18 cellular contexts compared by ENCODE assay signal in genomic region chr1:235017191-235017590, GRCh38.
DNase-seq lines count a peak whose midpoint lies in the region; ATAC-seq and TF ChIP-seq lines count a peak whose summit lies in the region.
"Had no signal": no experiment of that assay in that cellular context is flagged by ENCODE, and none has a peak within 500 bp of the region (broad histone marks: within the 10 kb centered on the region; RNA-seq: fewer than 3 reads in every experiment).

No MANE protein-coding gene starts in this region.

- H3K27me3 ChIP-seq in neuronal stem cell (ENCODE audit: control insufficient read depth in 3 of 3, insufficient read depth in 3 of 3, low read depth in 1 of 3, low read length in 3 of 3), result no peaks in the 10 kb centered on the region
- H3K27me3 ChIP-seq: sigmoid colon, SJSA1 had no signal

- no peak overlapping the region for H3K18ac ChIP-seq in neuronal stem cell (ENCODE audit: low read length)

- intact Hi-C loops in natural killer cell (cut with micrococcal nuclease) (no loop called here), activated B cell treated with CpG ODN at 0.5 μM for 24 hours (cut with micrococcal nuclease) (loop anchor here (2.0 kb wide), 1 partner anchor 18 kb away; no protein-coding TSS in a partner anchor)

- peaks cover 6% of the 10 kb centered on the region for H3K9me3 Mint-ChIP-seq in natural killer cell treated with Interleukin-12 subunit alpha and Interleukin-12 subunit beta and Interleukin-15 and Interleukin-18, amount 100 ng/mL, for 72 hours
- H3K9me3 Mint-ChIP-seq in natural killer cell (peaks cover 2 to 3% of the 10 kb centered on the region in 2 donors), activated B cell treated with CpG ODN at 0.5 μM for 24 hours (no peaks in the 10 kb centered on the region)

- no peak overlapping the region for H2BK15ac ChIP-seq in neuronal stem cell (ENCODE audit: low read length)

- peaks cover 75 to 77% of the 10 kb centered on the region in 2 donors for H3K4me1 Mint-ChIP-seq in natural killer cell treated with Interleukin-12 subunit alpha and Interleukin-12 subunit beta and Interleukin-15 and Interleukin-18, amount 100 ng/mL, for 72 hours (ENCODE audit: low read depth in 2 of 2)
- H3K4me1 Mint-ChIP-seq in natural killer cell (peaks cover 20 to 35% of the 10 kb centered on the region in 2 donors), activated B cell treated with CpG ODN at 0.5 μM for 24 hours (peaks cover 74% of the 10 kb centered on the region)

- no peak overlapping the region for H3K14ac ChIP-seq in neuronal stem cell (ENCODE audit: low read length)

- no peaks in the 10 kb centered on the region for H3K27me3 Mint-ChIP-seq in natural killer cell treated with Interleukin-12 subunit alpha and Interleukin-12 subunit beta and Interleukin-15 and Interleukin-18, amount 100 ng/mL, for 72 hours
- H3K27me3 Mint-ChIP-seq in natural killer cell (ENCODE audit: low read depth in 2 of 2) (no peaks in the 10 kb centered on the region), activated B cell treated with CpG ODN at 0.5 μM for 24 hours (no peaks in the 10 kb centered on the region)
- H3K27me3 Mint-ChIP-seq: activated naive CD8-positive, alpha-beta T cell had no signal

- H3K4ac ChIP-seq in neuronal stem cell (ENCODE audit: low read length), result no peak overlapping the region

- H3K4me1 ChIP-seq in neuronal stem cell (ENCODE audit: control insufficient read depth in 2 of 2, insufficient read depth in 1 of 2, low read depth in 1 of 2, low read length in 2 of 2), result peaks cover 2 to 15% of the 10 kb centered on the region in 2 donors

- TF ChIP-seq CTCF in natural killer cell (IDR thresholded peaks at IDR 0.05) (no peak), activated B cell treated with CpG ODN at 0.5 μM for 24 hours (IDR thresholded peaks at IDR 0.05) (no peak)

- H3K79me1 ChIP-seq in neuronal stem cell (ENCODE audit: low read depth, low read length), result no peaks in the 10 kb centered on the region

- no peak overlapping the region for H2AK5ac ChIP-seq in neuronal stem cell (ENCODE audit: low read depth, low read length)

- no peak overlapping the region for H2BK5ac ChIP-seq in neuronal stem cell (ENCODE audit: low read length)

- DNase-seq in natural killer cell treated with Interleukin-12 subunit alpha and Interleukin-12 subunit beta and Interleukin-15 and Interleukin-18, amount 100 ng/mL, for 72 hours (ENCODE audit: low spot score), result no peak
- no peak for DNase-seq in natural killer cell
- no peak for DNase-seq in activated B cell treated with CpG ODN at 0.5 μM for 24 hours
- DNase-seq in epithelial cell of prostate (ENCODE audit: low read depth, low spot score), result no peak
- no peak for DNase-seq in RKO (ENCODE audit: low spot score)
- DNase-seq in NCI-H1092 treated with DMSO at 0.1 percent for 48 hours (lab: John Stamatoyannopoulos, UW), result no peak
- no peak for DNase-seq in neuronal stem cell (ENCODE audit: low spot score)
- DNase-seq: activated CD4-positive, CD25-positive, alpha-beta regulatory T cell; NCI-H1092; NCI-H524 treated with DMSO at 0.1 percent for 48 hours; stimulated activated CD4-positive, alpha-beta T cell treated with anti-CD3 and anti-CD28 coated beads, Interleukin-2, amount 100 ng/mL, for 24 hours had no signal

- no peak overlapping the region for H3K4me2 ChIP-seq in neuronal stem cell (ENCODE audit: insufficient read depth, low read length, poor library complexity, severe bottlenecking)

- H3K4me3 ChIP-seq in neuronal stem cell (ENCODE audit: low read length in 2 of 2), result no peak overlapping the region
- H3K4me3 ChIP-seq: sigmoid colon, SJSA1 had no signal

- no peak overlapping the region for H2BK120ac ChIP-seq in neuronal stem cell (ENCODE audit: low read depth, low read length)

- no CpG with 5 or more reads among the region's 4 CpGs for WGBS in neuronal stem cell (ENCODE audit: extremely low coverage in 2 of 2, insufficient read length in 2 of 2, insufficient replicate concordance in 1 of 2), 2 donors

- no peak overlapping the region for H3K9ac ChIP-seq in neuronal stem cell (ENCODE audit: low read depth, low read length, poor library complexity)
- H3K9ac ChIP-seq: parathyroid adenoma had no signal

- H4K8ac ChIP-seq in neuronal stem cell (ENCODE audit: low read depth, low read length), result no peak overlapping the region

- POLR2A ChIA-PET in activated B cell treated with CpG ODN at 0.5 μM for 24 hours (lab: Charles Lee), result interaction anchor here (1.0 to 5.2 kb wide), 6 partner anchors 7 to 66 kb away, joined by 3 to 115 read pairs (median 16); no protein-coding TSS in a partner anchor

- H3K27ac ChIP-seq in epithelial cell of prostate, result peak overlapping the region; percentile 89
- no peak overlapping the region for H3K27ac ChIP-seq in neuronal stem cell (replicated peaks; ENCODE audit: low read length)
- H3K27ac ChIP-seq: parathyroid adenoma had no signal

- peaks cover 15% of the 10 kb centered on the region for H3K36me3 Mint-ChIP-seq in natural killer cell treated with Interleukin-12 subunit alpha and Interleukin-12 subunit beta and Interleukin-15 and Interleukin-18, amount 100 ng/mL, for 72 hours
- H3K36me3 Mint-ChIP-seq in natural killer cell (peaks cover 10% of the 10 kb centered on the region), activated B cell treated with CpG ODN at 0.5 μM for 24 hours (ENCODE audit: low read depth) (no peaks in the 10 kb centered on the region)

- peak overlapping the region; percentile 33 for H3K4me3 Mint-ChIP-seq in natural killer cell treated with Interleukin-12 subunit alpha and Interleukin-12 subunit beta and Interleukin-15 and Interleukin-18, amount 100 ng/mL, for 72 hours
- H3K4me3 Mint-ChIP-seq in natural killer cell (no peak overlapping the region), activated B cell treated with CpG ODN at 0.5 μM for 24 hours (no peak overlapping the region)
- H3K4me3 Mint-ChIP-seq: activated naive CD8-positive, alpha-beta T cell; T-helper 2 cell treated with Interferon-gamma antibody and Interleukin-4, amounts not matched to agents 5 μg/mL and 100 μg/mL, for 36 hours had no signal

- H4K91ac ChIP-seq in neuronal stem cell (ENCODE audit: low read depth, low read length, poor library complexity), result no peak overlapping the region

- H2AFZ ChIP-seq in neuronal stem cell (ENCODE audit: low read length), result no peak overlapping the region
- H2AFZ ChIP-seq: parathyroid adenoma had no signal

- H3K27ac Mint-ChIP-seq in natural killer cell treated with Interleukin-12 subunit alpha and Interleukin-12 subunit beta and Interleukin-15 and Interleukin-18, amount 100 ng/mL, for 72 hours, result peak overlapping the region; percentile 96 to 100
- H3K27ac Mint-ChIP-seq in natural killer cell, result no peak overlapping the region
- peak overlapping the region; percentile 51 for H3K27ac Mint-ChIP-seq in activated B cell treated with CpG ODN at 0.5 μM for 24 hours
- H3K27ac Mint-ChIP-seq: activated naive CD8-positive, alpha-beta T cell had no signal

- CTCF ChIA-PET in activated B cell treated with CpG ODN at 0.5 μM for 24 hours (lab: Charles Lee), result interaction anchor here (0.5 to 2.7 kb wide), 4 partner anchors 24 to 406 kb away, joined by 3 to 8 read pairs (median 4); no protein-coding TSS in a partner anchor

- no peaks in the 10 kb centered on the region for H3K36me3 ChIP-seq in neuronal stem cell (replicated peaks in 1 of 2; ENCODE audit: control insufficient read depth in 2 of 2, insufficient read depth in 2 of 2, low read length in 2 of 2)
- H3K36me3 ChIP-seq: sigmoid colon, SJSA1 had no signal

- peaks cover 0 to 14% of the 10 kb centered on the region in 2 donors for H3K9me3 ChIP-seq in neuronal stem cell (replicated peaks in 1 of 2; ENCODE audit: control insufficient read depth in 2 of 2, insufficient read depth in 1 of 2, low read depth in 1 of 2, low read length in 2 of 2)
- H3K9me3 ChIP-seq: sigmoid colon had no signal

- H3K23ac ChIP-seq in neuronal stem cell (ENCODE audit: low read depth, low read length, poor library complexity), result no peak overlapping the region

- ATAC-seq in natural killer cell treated with Interleukin-12 subunit alpha and Interleukin-12 subunit beta and Interleukin-15 and Interleukin-18, amount 100 ng/mL, for 72 hours, result no peak
- ATAC-seq in natural killer cell, result no peak
- ATAC-seq in activated B cell treated with CpG ODN at 0.5 μM for 24 hours (ENCODE audit: low read depth), result no peak
- no peak for ATAC-seq in GM21529 (IDR thresholded peaks at IDR 0.05; ENCODE audit: unreplicated experiment)
- ATAC-seq: HCT116 had no signal

- H2BK12ac ChIP-seq in neuronal stem cell (ENCODE audit: low read length), result no peak overlapping the region

Comparison
In these comparisons a context has a peak if more than half of its experiments do, and no peak if none do; other contexts are left out.
1. H3K27ac Mint-ChIP-seq: peak in natural killer cell treated with Interleukin-12 subunit alpha and Interleukin-12 subunit beta and Interleukin-15 and Interleukin-18, amount 100 ng/mL, for 72 hours (2 of 2) and activated B cell treated with CpG ODN at 0.5 μM for 24 hours (single experiment); none in natural killer cell (0 of 2).